1 cellular context compared by ENCODE assay signal in genomic region chr18:35290070-35290735, GRCh38.
A peak's percentile ranks its signal among the peaks of the same experiment; 100 is the strongest.
TF ChIP-seq lines count a peak whose summit lies in the region.

TSS of gene ZSCAN30 (minus strand) at chr18:35290229. CDS start at chr18:35264352, 25,877 bp downstream.

TF ChIP-seq in K562, 482 proteins besides CTCF, POLR2A, EP300 and RAD21 (continued from another document and continues in another):
- TF ChIP-seq BACH1 (tag; IDR thresholded peaks at IDR 0.05) = no peak
- no peak for TF ChIP-seq ELK3 (CRISPR knock-in tag; IDR thresholded peaks at IDR 0.05)
- TF ChIP-seq EZH2 (IDR thresholded peaks at IDR 0.05; ENCODE audit: borderline replicate concordance, low read depth, low read length) = no peak
- no peak for TF ChIP-seq ZNF707 (CRISPR knock-in tag; conservative IDR thresholded peaks at IDR 0.05)
- no peak for TF ChIP-seq KHSRP (IDR thresholded peaks at IDR 0.05)
- TF ChIP-seq MAZ (CRISPR knock-in tag; conservative IDR thresholded peaks at IDR 0.05 in 1 of 2, IDR thresholded peaks at IDR 0.05 in 1 of 2) = peak; percentile 64 to 78; a peak in 2 of 4 replicates
- no peak for TF ChIP-seq PHF21A (IDR thresholded peaks at IDR 0.05; ENCODE audit: borderline replicate concordance, low read depth)
- peak; percentile 61; the same call in 1 of the 2 replicates for TF ChIP-seq POLR2AphosphoS2 (IDR thresholded peaks at IDR 0.05; ENCODE audit: low read length)
- TF ChIP-seq TRIM24 (IDR thresholded peaks at IDR 0.05) = peak in 1 of 2 experiments; percentile 72; a peak in 2 of 4 replicates
- TF ChIP-seq RUNX1 (IDR thresholded peaks at IDR 0.05; ENCODE audit: low read depth) = no peak
- TF ChIP-seq ZEB2 (IDR thresholded peaks at IDR 0.05) = peak; percentile 57; the same call in 1 of the 2 replicates
- no peak; the same call in 1 of the 2 replicates for TF ChIP-seq HBP1 (CRISPR knock-in tag; IDR thresholded peaks at IDR 0.05)
- TF ChIP-seq STAG1 (CRISPR knock-in tag; IDR thresholded peaks at IDR 0.05; ENCODE audit: borderline replicate concordance) = no peak
- no peak for TF ChIP-seq SRSF1 (IDR thresholded peaks at IDR 0.05; ENCODE audit: low read depth, low read length)
- TF ChIP-seq BHLHE40 (IDR thresholded peaks at IDR 0.05; ENCODE audit: low read length) = peak; percentile 72
- TF ChIP-seq SNIP1 (IDR thresholded peaks at IDR 0.05; ENCODE audit: low read depth) = peak; percentile 95
- TF ChIP-seq ZNF282 (CRISPR knock-in tag; IDR thresholded peaks at IDR 0.05) = no peak
- no peak for TF ChIP-seq ZBTB9 (CRISPR knock-in tag; IDR thresholded peaks at IDR 0.05)
- no peak for TF ChIP-seq CBFB (CRISPR knock-in tag; IDR thresholded peaks at IDR 0.05)
- TF ChIP-seq GATAD2A (IDR thresholded peaks at IDR 0.05) = 0 out of 2 replicates have a peak, but pooled peaks have one; percentile 74
- TF ChIP-seq CREB3L1 (IDR thresholded peaks at IDR 0.05; ENCODE audit: borderline replicate concordance, low read depth) = peak; percentile 95; the same call in 1 of the 2 replicates
- no peak for TF ChIP-seq UBTF (IDR thresholded peaks at IDR 0.05; ENCODE audit: borderline replicate concordance in 1 of 2, low read depth in 2 of 2, low read length in 2 of 2)
- no peak for TF ChIP-seq SIRT6 (IDR thresholded peaks at IDR 0.05; ENCODE audit: low read depth, low read length)
- peak; percentile 87 for TF ChIP-seq EGR1 (conservative IDR thresholded peaks at IDR 0.05)
- TF ChIP-seq SRSF9 (IDR thresholded peaks at IDR 0.05; ENCODE audit: borderline replicate concordance, low read depth, low read length) = no peak
- 0 out of 2 replicates have a peak, but pooled peaks have one; percentile 32 for TF ChIP-seq ZNF431 (CRISPR knock-in tag; IDR thresholded peaks at IDR 0.05)
- no peak for TF ChIP-seq GTF2B (IDR thresholded peaks at IDR 0.05; ENCODE audit: extremely low read depth, insufficient read length)
- TF ChIP-seq GATA2 (CRISPR knock-in tag; IDR thresholded peaks at IDR 0.05) = no peak
- TF ChIP-seq ZNF445 (CRISPR knock-in tag; IDR thresholded peaks at IDR 0.05; ENCODE audit: low read depth) = no peak; the same call in 1 of the 2 replicates
- TF ChIP-seq STAT5A (IDR thresholded peaks at IDR 0.05; ENCODE audit: borderline replicate concordance, low read length) = peak; percentile 63; the same call in 1 of the 2 replicates
- no peak for TF ChIP-seq MYBL2 (IDR thresholded peaks at IDR 0.05; ENCODE audit: low read depth)
- TF ChIP-seq MYBL2 (CRISPR knock-in tag; IDR thresholded peaks at IDR 0.05; ENCODE audit: borderline replicate concordance) = no peak
- no peak for TF ChIP-seq PURB (CRISPR knock-in tag; IDR thresholded peaks at IDR 0.05; ENCODE audit: low read depth)
- TF ChIP-seq CREBBP (IDR thresholded peaks at IDR 0.05; ENCODE audit: low read depth, low read length) = no peak
- no peak for TF ChIP-seq ATF1 (CRISPR knock-in tag; IDR thresholded peaks at IDR 0.05)
- TF ChIP-seq ATF1 (tag; IDR thresholded peaks at IDR 0.05) = peak; percentile 96
- TF ChIP-seq MXD1 (CRISPR knock-in tag; IDR thresholded peaks at IDR 0.05; ENCODE audit: borderline replicate concordance, poor library complexity, severe bottlenecking) = no peak
- no peak for TF ChIP-seq ZKSCAN8 (CRISPR knock-in tag; IDR thresholded peaks at IDR 0.05)
- TF ChIP-seq THAP7 (CRISPR knock-in tag; IDR thresholded peaks at IDR 0.05) = no peak
- TF ChIP-seq TFAM (CRISPR knock-in tag; conservative IDR thresholded peaks at IDR 0.05) = no peak
- peak in 1 of 2 experiments; percentile 30; a peak in 2 of 4 replicates for TF ChIP-seq SIN3A (IDR thresholded peaks at IDR 0.05; ENCODE audit: borderline replicate concordance in 2 of 2, control insufficient read depth in 1 of 2, low read depth in 2 of 2, low read length in 2 of 2)
- TF ChIP-seq NFATC3 (IDR thresholded peaks at IDR 0.05) = peak; percentile 30; the same call in 1 of the 2 replicates
- TF ChIP-seq MCM3 (IDR thresholded peaks at IDR 0.05) = no peak
- peak; percentile 77 for TF ChIP-seq JUN (IDR thresholded peaks at IDR 0.05; ENCODE audit: borderline replicate concordance, low read depth, low read length)
- 0 out of 2 replicates have a peak, but pooled peaks have one; percentile 87 for TF ChIP-seq JUN (CRISPR knock-in tag; IDR thresholded peaks at IDR 0.05; ENCODE audit: borderline replicate concordance)
- no peak for TF ChIP-seq MXI1 (IDR thresholded peaks at IDR 0.05; ENCODE audit: low read depth, low read length)
- TF ChIP-seq MTA3 (IDR thresholded peaks at IDR 0.05; ENCODE audit: borderline replicate concordance) = peak; percentile 94
- TF ChIP-seq NCOR1 (IDR thresholded peaks at IDR 0.05) = peak; percentile 42
- TF ChIP-seq ZC3H8 (IDR thresholded peaks at IDR 0.05) = no peak
- no peak; the same call in 1 of the 2 replicates for TF ChIP-seq ELF2 (CRISPR knock-in tag; IDR thresholded peaks at IDR 0.05)
- no peak for TF ChIP-seq ZNF311 (CRISPR knock-in tag; IDR thresholded peaks at IDR 0.05)
- TF ChIP-seq TGIF2 (CRISPR knock-in tag; IDR thresholded peaks at IDR 0.05) = no peak
- TF ChIP-seq KDM5B (IDR thresholded peaks at IDR 0.05; ENCODE audit: insufficient replicate concordance, low read depth, low read length) = peak; percentile 96
- TF ChIP-seq CUX1 (CRISPR knock-in tag; IDR thresholded peaks at IDR 0.05) = no peak
- no peak for TF ChIP-seq ZNF274 (IDR thresholded peaks at IDR 0.05; ENCODE audit: borderline replicate concordance, low read depth, low read length)
- TF ChIP-seq ZNF512 (tag; IDR thresholded peaks at IDR 0.05) = no peak
- no peak for TF ChIP-seq RFX5 (IDR thresholded peaks at IDR 0.05; ENCODE audit: low read depth, low read length)
